ENCODE assay signal across 31 cellular contexts in the genomic region with DNA sequence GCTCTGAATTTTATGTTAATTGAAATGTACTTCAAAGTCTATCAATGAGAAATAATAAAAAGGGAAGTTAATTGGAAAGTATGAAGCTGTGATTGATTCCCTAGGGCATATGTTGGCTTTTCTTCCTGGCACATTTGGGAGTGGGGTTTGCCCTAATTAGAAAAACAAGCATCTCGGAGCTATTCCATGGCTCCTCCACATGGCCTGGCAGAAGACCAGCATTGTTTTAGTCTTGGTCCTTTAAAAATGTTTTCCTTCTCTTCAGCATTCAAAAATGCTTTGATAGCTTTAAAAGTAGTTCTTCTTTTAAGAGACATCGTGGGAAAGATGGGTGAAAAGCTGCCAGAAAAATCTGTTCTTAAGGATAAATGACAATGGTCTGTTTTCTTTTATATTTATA.
"Had no signal": no experiment of that assay in that cellular context is flagged by ENCODE, and none has a peak within 500 bp of the region (broad histone marks: within the 10 kb centered on the region; RNA-seq: fewer than 3 reads in every experiment).

No MANE protein-coding gene starts in this region.

- H3K27me3 ChIP-seq: adrenal gland, ascending aorta, cardiac muscle cell had no signal

- H3K9me3 ChIP-seq: adrenal gland, ascending aorta had no signal

- H3K4me3 ChIP-seq: adrenal gland, ascending aorta, cardiac muscle cell had no signal

- H3K27ac ChIP-seq: adrenal gland, ascending aorta, cardiac muscle cell, VCaP had no signal

- H3K36me3 ChIP-seq: adrenal gland, ascending aorta, cardiac muscle cell had no signal

- DNase-seq: activated B cell treated with CpG ODN at 0.5 μM for 24 hours; activated CD4-positive, alpha-beta memory T cell treated with anti-CD3 and anti-CD28 coated beads for 36 hours; activated CD4-positive, alpha-beta T cell treated with anti-CD3 and anti-CD28 coated beads for 4 hours; activated CD4-positive, alpha-beta T cell treated with anti-CD3 and anti-CD28 coated beads, Interleukin-2, amount 10 ng/mL, durations not matched to agents 24 days and 14 days; activated CD4-positive, alpha-beta T cell treated with anti-CD3 and anti-CD28 coated beads, Interleukin-2, amount 50 U/mL, for 1 hour; activated CD4-positive, alpha-beta T cell treated with anti-CD3 and anti-CD28 coated beads, Interleukin-2, amount 50 U/mL, for 4 hours; activated CD4-positive, CD25-positive, alpha-beta regulatory T cell treated with anti-CD3 and anti-CD28 coated beads, Interleukin-2, amount 50 U/mL, for 72 hours; activated CD8-positive, alpha-beta memory T cell treated with anti-CD3 and anti-CD28 coated beads, Interleukin-2, amount 50 U/mL, for 4 hours; activated CD8-positive, alpha-beta T cell treated with anti-CD3 and anti-CD28 coated beads for 36 hours; activated effector memory CD4-positive, alpha-beta T cell treated with anti-CD3 and anti-CD28 coated beads, Interleukin-2, amount 50 U/mL, for 16 hours; activated gamma-delta T cell treated with Interleukin-2 at 50 U/mL for 16 hours; activated naive CD4-positive, alpha-beta T cell; activated naive CD4-positive, alpha-beta T cell treated with anti-CD3 and anti-CD28 coated beads for 36 hours; activated naive CD4-positive, alpha-beta T cell treated with anti-CD3 and anti-CD28 coated beads, Interleukin-2, amount 50 U/mL, for 16 hours; activated naive CD8-positive, alpha-beta T cell treated with anti-CD3 and anti-CD28 coated beads for 36 hours; activated T-cell treated with anti-CD3 and anti-CD28 coated beads for 4 hours; activated T-cell treated with anti-CD3 and anti-CD28 coated beads, Interleukin-2, amount 50 U/mL, for 1 hour; activated T-cell treated with anti-CD3 and anti-CD28 coated beads, Interleukin-2, amount 50 U/mL, for 4 hours; activated T-cell treated with anti-CD3 and anti-CD28 coated beads, Interleukin-2, amount 50 U/mL, for 72 hours; adrenal gland; amygdala; anterior cingulate cortex; central memory CD4-positive, alpha-beta T cell; T-helper 1 cell; T-helper 2 cell; T-helper 9 cell had no signal

- ATAC-seq: activated CD8-positive, alpha-beta T cell treated with anti-CD3 and anti-CD28 coated beads for 36 hours; activated naive CD4-positive, alpha-beta T cell treated with anti-CD3 and anti-CD28 coated beads, Interleukin-2, amount 50 U/mL, for 72 hours; activated T-cell treated with anti-CD3 and anti-CD28 coated beads, Interleukin-2, amount 50 U/mL, for 4 hours; activated T-cell treated with anti-CD3 and anti-CD28 coated beads, Interleukin-2, amount 50 U/mL, for 72 hours; activated T-helper 17 cell treated with anti-CD3 and anti-CD28 coated beads, Interleukin-2, amount 50 U/mL, for 72 hours had no signal
